Comparison of ENCODE assay signal across 8 cellular contexts in the genomic region with DNA sequence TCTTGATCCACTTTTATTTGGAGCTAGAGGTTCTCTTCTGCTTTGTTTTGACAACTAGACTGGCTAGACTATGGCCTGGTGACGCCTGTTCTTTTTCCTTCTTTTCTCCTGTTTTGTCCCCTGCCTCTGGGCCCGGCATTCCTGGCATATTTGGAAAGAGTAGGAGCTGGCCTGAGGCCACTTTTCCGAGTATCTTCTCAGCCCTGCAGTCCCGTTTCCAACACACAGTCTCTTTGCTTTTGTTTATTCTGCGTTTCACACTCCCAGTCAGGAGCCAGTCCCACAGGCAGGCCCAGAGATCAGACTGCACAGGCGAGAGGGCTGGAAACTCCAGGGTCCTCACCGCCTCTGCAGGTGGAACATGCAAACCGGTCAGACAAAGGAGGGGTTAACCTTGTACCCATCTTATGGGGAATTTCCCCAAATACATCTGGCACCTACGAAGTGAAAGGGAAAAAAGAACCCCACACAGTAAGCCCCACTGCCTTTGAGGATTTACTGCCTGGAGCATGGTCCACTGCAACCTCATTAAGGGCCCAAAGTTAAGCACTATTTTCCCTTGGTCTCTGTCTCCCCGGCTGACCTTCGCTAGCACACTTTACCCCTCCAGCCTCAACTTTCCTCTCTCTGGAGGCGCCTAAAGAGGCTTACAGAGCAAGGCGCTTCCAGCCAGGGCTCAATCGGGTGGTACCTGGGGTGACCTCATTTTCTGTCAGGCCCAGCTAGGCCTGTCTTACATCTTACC.
A peak's percentile ranks its signal among the peaks of the same experiment; 100 is the strongest.
DNase-seq lines count a peak whose midpoint lies in the region; ATAC-seq and TF ChIP-seq lines count a peak whose summit lies in the region.

No MANE protein-coding gene starts in this region.

- TF ChIP-seq CTCF in fibroblast of lung (conservative IDR thresholded peaks at IDR 0.05 in 1 of 2, IDR thresholded peaks at IDR 0.05 in 1 of 2; ENCODE audit: low read depth in 1 of 2, low read length in 2 of 2) (no peak), neural progenitor cell (IDR thresholded peaks at IDR 0.05) (no peak)

- H3K27me3 ChIP-seq in fibroblast of lung (ENCODE audit: control insufficient read depth, insufficient read depth, low read length): no peaks in the 10 kb centered on the region
- no peaks in the 10 kb centered on the region for H3K27me3 ChIP-seq in neural progenitor cell

- peaks cover 43% of the 10 kb centered on the region for H3F3A ChIP-seq in neural progenitor cell (ENCODE audit: low read depth)

- ATAC-seq in GM18502 (IDR thresholded peaks at IDR 0.05; ENCODE audit: poor library complexity, unreplicated experiment) (peak; percentile 66), HG02588 (IDR thresholded peaks at IDR 0.05; ENCODE audit: unreplicated experiment) (peak; percentile 54), HG02763 (IDR thresholded peaks at IDR 0.05; ENCODE audit: unreplicated experiment) (no peak)

- H3K4me3 ChIP-seq in fibroblast of lung (replicated peaks in 1 of 4; ENCODE audit: control extremely low read depth in 1 of 4, insufficient read depth in 1 of 4, low read depth in 3 of 4, low read length in 4 of 4) (no peak overlapping the region), neural progenitor cell (no peak overlapping the region)

- peaks cover 57% of the 10 kb centered on the region for H3K4me1 Mint-ChIP-seq in T-helper 1 cell treated with Interleukin-12 subunit alpha and Interleukin-12 subunit beta and Interleukin-4 antibody, amounts not matched to agents 30 μg/mL and 1 μg/mL, for 36 hours (ENCODE audit: low read depth)
- peaks cover 55% of the 10 kb centered on the region for H3K4me1 Mint-ChIP-seq in neural progenitor cell

- H3K4me1 ChIP-seq in fibroblast of lung (ENCODE audit: control insufficient read depth, extremely low read depth, insufficient read depth, low read length) (peaks cover 30% of the 10 kb centered on the region), neural progenitor cell (peaks cover 25% of the 10 kb centered on the region)

- H3K9ac ChIP-seq in fibroblast of lung (ENCODE audit: insufficient read depth, low read length) (peak overlapping the region; percentile 45), neural progenitor cell (no peak overlapping the region)

- H4K20me1 ChIP-seq in fibroblast of lung (ENCODE audit: control insufficient read depth, extremely low read depth, insufficient read depth, low read length) (no peaks in the 10 kb centered on the region), neural progenitor cell (ENCODE audit: low read depth) (no peaks in the 10 kb centered on the region)

- H3K79me2 ChIP-seq in fibroblast of lung (ENCODE audit: control insufficient read depth, insufficient read depth, low read length) (no peaks in the 10 kb centered on the region), neural progenitor cell (ENCODE audit: low read depth) (no peaks in the 10 kb centered on the region)

- H2AFZ ChIP-seq in fibroblast of lung (ENCODE audit: low read length): no peak overlapping the region
- no peak overlapping the region for H2AFZ ChIP-seq in neural progenitor cell (replicated peaks)

- peak overlapping the region; percentile 47 for H3K4me3 Mint-ChIP-seq in T-helper 1 cell treated with Interleukin-12 subunit alpha and Interleukin-12 subunit beta and Interleukin-4 antibody, amounts not matched to agents 30 μg/mL and 1 μg/mL, for 36 hours
- H3K4me3 Mint-ChIP-seq in neural progenitor cell: peak overlapping the region; percentile 5

- H3K36me3 Mint-ChIP-seq in T-helper 1 cell treated with Interleukin-12 subunit alpha and Interleukin-12 subunit beta and Interleukin-4 antibody, amounts not matched to agents 30 μg/mL and 1 μg/mL, for 36 hours (ENCODE audit: low read depth): peaks cover 12% of the 10 kb centered on the region
- no peaks in the 10 kb centered on the region for H3K36me3 Mint-ChIP-seq in neural progenitor cell

- no peaks in the 10 kb centered on the region for H3K9me3 Mint-ChIP-seq in T-helper 1 cell treated with Interleukin-12 subunit alpha and Interleukin-12 subunit beta and Interleukin-4 antibody, amounts not matched to agents 30 μg/mL and 1 μg/mL, for 36 hours
- H3K9me3 Mint-ChIP-seq in neural progenitor cell: no peaks in the 10 kb centered on the region

- H3K9me3 ChIP-seq in fibroblast of lung (ENCODE audit: control insufficient read depth, insufficient read depth, low read depth, low read length) (no peaks in the 10 kb centered on the region), neural progenitor cell (ENCODE audit: low read depth) (no peaks in the 10 kb centered on the region)

- no peaks in the 10 kb centered on the region for H3K27me3 Mint-ChIP-seq in T-helper 1 cell treated with Interleukin-12 subunit alpha and Interleukin-12 subunit beta and Interleukin-4 antibody, amounts not matched to agents 30 μg/mL and 1 μg/mL, for 36 hours (ENCODE audit: low read depth)
- peaks cover 8% of the 10 kb centered on the region for H3K27me3 Mint-ChIP-seq in neural progenitor cell (ENCODE audit: insufficient read depth, low read depth)

- DNase-seq in fibroblast of lung (ENCODE audit: low read depth in 2 of 2) (peak; percentile 78 to 89), neural progenitor cell (ENCODE audit: low spot score) (peak; percentile 73), RKO (ENCODE audit: low spot score) (no peak), NCI-H774 (lab: John Stamatoyannopoulos, UW) (no peak)

- peak overlapping the region; percentile 89 for H3K27ac Mint-ChIP-seq in T-helper 1 cell treated with Interleukin-12 subunit alpha and Interleukin-12 subunit beta and Interleukin-4 antibody, amounts not matched to agents 30 μg/mL and 1 μg/mL, for 36 hours
- peak overlapping the region; percentile 98 for H3K27ac Mint-ChIP-seq in neural progenitor cell

- H3K4me2 ChIP-seq in fibroblast of lung (ENCODE audit: extremely low read depth, insufficient read depth, low read length) (peak overlapping the region; percentile 25), neural progenitor cell (peak overlapping the region; percentile 20)

- no peaks in the 10 kb centered on the region for H3K36me3 ChIP-seq in fibroblast of lung (ENCODE audit: control insufficient read depth, insufficient read depth, low read length)
- H3K36me3 ChIP-seq in neural progenitor cell: no peaks in the 10 kb centered on the region

- H3K27ac ChIP-seq in fibroblast of lung (ENCODE audit: insufficient read depth, low read length) (peak overlapping the region; percentile 78), neural progenitor cell (peak overlapping the region; percentile 90)

Comparison
In these comparisons a context has a peak if more than half of its experiments do, and no peak if none do; other contexts are left out.
1. DNase-seq: peak in fibroblast of lung (2 of 2) and neural progenitor cell (single experiment); none in RKO (single experiment) and NCI-H774 (single experiment).